ENCODE assay signal across 29 cellular contexts in genomic region chrY:2954735-2955134, GRCh38. TPM values are rescaled to one million over a fixed set of nuclear protein-coding genes. Genes with fewer than 3 reads are reported as not detected.
"Had no signal": no experiment of that assay in that cellular context is flagged by ENCODE, and none has a peak within 500 bp of the region (broad histone marks: within the 10 kb centered on the region; RNA-seq: fewer than 3 reads in every experiment).

No MANE protein-coding gene starts in this region.

- H3K27me3 ChIP-seq: neural progenitor cell, ovary, right lobe of liver, sigmoid colon, stomach, thyroid gland, tibial nerve, upper lobe of left lung, vagina had no signal

- H3K36me3 ChIP-seq: neural progenitor cell, ovary, right lobe of liver, sigmoid colon, thoracic aorta, thyroid gland, tibial nerve, upper lobe of left lung, vagina had no signal

- DNase-seq: occipital lobe; ovary; posterior cingulate gyrus; psoas muscle; right cardiac atrium; right lobe of liver; sigmoid colon; small intestine; stimulated activated CD4-positive, alpha-beta T cell treated with anti-CD3 and anti-CD28 coated beads, Interleukin-15, amount 100 ng/mL, for 24 hours; stimulated activated CD4-positive, alpha-beta T cell treated with anti-CD3 and anti-CD28 coated beads, Interleukin-2, amount 100 ng/mL, for 24 hours; stimulated activated CD4-positive, alpha-beta T cell treated with anti-CD3 and anti-CD28 coated beads, Interleukin-2, amount 100 ng/mL, for 48 hours; stimulated activated CD4-positive, alpha-beta T cell treated with anti-CD3 and anti-CD28 coated beads, Interleukin-4, amount 100 ng/mL, for 24 hours; stimulated activated naive B cell treated with anti-CD40 and anti-IgM and Interleukin-4, amounts not matched to agents 10 μg/mL and 1 μg/mL and 100 μg/mL, for 72 hours; stimulated activated naive CD4-positive, alpha-beta T cell treated with Interleukin-2 at 50 U/mL for 16 hours; stomach; thyroid gland; trophoblast cell; upper lobe of left lung had no signal

- H3K4me3 Mint-ChIP-seq: nephron; neural progenitor cell; stimulated activated effector memory CD8-positive, alpha-beta T cell treated with anti-CD3 and anti-CD28 coated beads, Interleukin-12 subunit alpha, Interleukin-12 subunit beta, amount 100 ng/mL, for 72 hours; stimulated activated naive B cell treated with anti-CD40 and anti-IgM and Interleukin-4, amounts not matched to agents 10 μg/mL and 1 μg/mL and 100 μg/mL, for 72 hours; stimulated activated naive CD8-positive, alpha-beta T cell treated with anti-CD3 and anti-CD28 coated beads, Interleukin-15, Interleukin-2, amounts not matched to agents 100 ng/mL and 50 ng/mL, for 24 hours had no signal

- H2AFZ ChIP-seq: neural progenitor cell, parathyroid adenoma had no signal

- H3K27ac Mint-ChIP-seq: nephron; neural progenitor cell; progenitor cell of endocrine pancreas; stimulated activated effector memory CD8-positive, alpha-beta T cell treated with anti-CD3 and anti-CD28 coated beads, Interleukin-12 subunit alpha, Interleukin-12 subunit beta, amount 100 ng/mL, for 72 hours; stimulated activated naive B cell treated with anti-CD40 and anti-IgM and Interleukin-4, amounts not matched to agents 10 μg/mL and 1 μg/mL and 100 μg/mL, for 72 hours; stimulated activated naive CD8-positive, alpha-beta T cell treated with anti-CD3 and anti-CD28 coated beads, Interleukin-15, Interleukin-2, amounts not matched to agents 100 ng/mL and 50 ng/mL, for 24 hours had no signal

- H3K36me3 Mint-ChIP-seq: neural progenitor cell had no signal

- H3K27me3 Mint-ChIP-seq: progenitor cell of endocrine pancreas; stimulated activated naive B cell treated with anti-CD40 and anti-IgM and Interleukin-4, amounts not matched to agents 10 μg/mL and 1 μg/mL and 100 μg/mL, for 72 hours; stimulated activated naive CD8-positive, alpha-beta T cell treated with anti-CD3 and anti-CD28 coated beads, Interleukin-15, Interleukin-2, amounts not matched to agents 100 ng/mL and 50 ng/mL, for 24 hours had no signal

- H3K79me2 ChIP-seq: parathyroid adenoma had no signal

- ATAC-seq: psoas muscle; right cardiac atrium; right lobe of liver; stimulated activated effector memory CD8-positive, alpha-beta T cell treated with anti-CD3 and anti-CD28 coated beads, Interleukin-12 subunit alpha, Interleukin-12 subunit beta, amount 100 ng/mL, for 72 hours; stimulated activated naive B cell treated with anti-CD40 and anti-IgM and Interleukin-4, amounts not matched to agents 10 μg/mL and 1 μg/mL and 100 μg/mL, for 72 hours had no signal

- H3K4me1 Mint-ChIP-seq: nephron, neural progenitor cell had no signal

- H3K4me2 ChIP-seq: neural progenitor cell had no signal

- H3K4me3 ChIP-seq: neural progenitor cell, ovary, psoas muscle, right lobe of liver, sigmoid colon, stomach, thoracic aorta, thyroid gland, tibial nerve, upper lobe of left lung, vagina had no signal

- H3K4me1 ChIP-seq: neural progenitor cell, parathyroid adenoma, psoas muscle, right lobe of liver, thyroid gland, tibial nerve, upper lobe of left lung, vagina had no signal

- H3K9me3 Mint-ChIP-seq: nephron; neural progenitor cell; stimulated activated effector memory CD8-positive, alpha-beta T cell treated with anti-CD3 and anti-CD28 coated beads, Interleukin-12 subunit alpha, Interleukin-12 subunit beta, amount 100 ng/mL, for 72 hours; stimulated activated naive B cell treated with anti-CD40 and anti-IgM and Interleukin-4, amounts not matched to agents 10 μg/mL and 1 μg/mL and 100 μg/mL, for 72 hours; stimulated activated naive CD8-positive, alpha-beta T cell treated with anti-CD3 and anti-CD28 coated beads, Interleukin-15, Interleukin-2, amounts not matched to agents 100 ng/mL and 50 ng/mL, for 24 hours had no signal

- H3K27ac ChIP-seq: neural progenitor cell, ovary, parathyroid adenoma, psoas muscle, right lobe of liver, sigmoid colon, stomach, thoracic aorta, thyroid gland, tibial nerve, upper lobe of left lung, vagina had no signal

RNA-seq across cellular contexts. Expression of gene ZFY, which starts 19.6 kb away (rescaled TPM):
- total RNA-seq: occipital lobe, progenitor cell of endocrine pancreas, psoas muscle, renal cortical epithelial cell, ureter, vagina had no signal
- polyA plus RNA-seq: ovary had no signal
